27 cellular contexts compared by ENCODE assay signal in the genomic region with DNA sequence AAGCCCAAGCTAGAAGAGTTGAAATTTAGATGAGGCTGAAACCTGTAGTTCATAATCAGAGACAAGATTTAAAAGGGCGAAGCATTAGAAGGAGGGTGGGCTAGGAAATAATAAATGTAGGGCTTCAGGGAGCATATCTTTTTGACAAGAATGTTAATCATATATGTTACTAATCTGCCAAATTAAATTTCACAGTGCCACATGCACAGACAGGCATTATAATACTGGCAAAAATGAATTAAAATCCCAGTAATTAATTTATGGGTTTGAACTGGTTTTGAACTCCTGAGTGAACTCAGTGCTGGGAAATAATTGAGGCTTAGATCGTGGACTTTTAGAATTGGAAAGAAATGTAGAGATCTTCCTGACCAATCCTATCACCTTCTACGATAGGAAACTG.
"Had no signal": no experiment of that assay in that cellular context is flagged by ENCODE, and none has a peak within 500 bp of the region (broad histone marks: within the 10 kb centered on the region; RNA-seq: fewer than 3 reads in every experiment).

No MANE protein-coding gene starts in this region.

- H3K79me2 ChIP-seq: hepatocyte, parathyroid adenoma had no signal

- H3K9me3 Mint-ChIP-seq: stimulated activated memory B cell treated with anti-CD40 and anti-IgM and Interleukin-4, amounts not matched to agents 10 μg/mL and 1 μg/mL and 100 μg/mL, for 72 hours had no signal

- H3K27me3 ChIP-seq: hepatocyte, neural progenitor cell, neutrophil, right lobe of liver, tibial artery had no signal

- H3K27me3 Mint-ChIP-seq: stimulated activated memory B cell treated with anti-CD40 and anti-IgM and Interleukin-4, amounts not matched to agents 10 μg/mL and 1 μg/mL and 100 μg/mL, for 72 hours had no signal

- H3K9ac ChIP-seq: neural progenitor cell, parathyroid adenoma had no signal

- H3K4me1 Mint-ChIP-seq: naive B cell; natural killer cell; neural progenitor cell; stimulated activated memory B cell treated with anti-CD40 and anti-IgM and Interleukin-4, amounts not matched to agents 10 μg/mL and 1 μg/mL and 100 μg/mL, for 72 hours had no signal

- H3K36me3 ChIP-seq: lower lobe of right lung, neural progenitor cell, neutrophil, right lobe of liver, suprapubic skin, thoracic aorta, tibial artery, upper lobe of right lung had no signal

- H3K4me3 Mint-ChIP-seq: naive B cell; natural killer cell; nephron progenitor cell; neural progenitor cell; stimulated activated memory B cell treated with anti-CD40 and anti-IgM and Interleukin-4, amounts not matched to agents 10 μg/mL and 1 μg/mL and 100 μg/mL, for 72 hours had no signal

- H3K4me1 ChIP-seq: lower lobe of right lung, neural progenitor cell, parathyroid adenoma, psoas muscle, right lobe of liver, suprapubic skin, upper lobe of right lung had no signal

- H3K9me3 ChIP-seq: neutrophil, right lobe of liver had no signal

- H3K27ac Mint-ChIP-seq: natural killer cell; nephron progenitor cell; neural progenitor cell; stimulated activated memory B cell treated with anti-CD40 and anti-IgM and Interleukin-4, amounts not matched to agents 10 μg/mL and 1 μg/mL and 100 μg/mL, for 72 hours had no signal

- H3K4me2 ChIP-seq: hepatocyte, neural progenitor cell, smooth muscle cell had no signal

- H3K36me3 Mint-ChIP-seq: naive B cell; natural killer cell; stimulated activated memory B cell treated with anti-CD40 and anti-IgM and Interleukin-4, amounts not matched to agents 10 μg/mL and 1 μg/mL and 100 μg/mL, for 72 hours had no signal

- DNase-seq: head of caudate nucleus; islet precursor cell; lower lobe of right lung; mammary epithelial cell; mesenchymal stem cell; naive B cell; natural killer cell; nephron progenitor cell; occipital lobe; psoas muscle; right lobe of liver; stimulated activated CD4-positive, alpha-beta T cell treated with anti-CD3 and anti-CD28 coated beads, Interleukin-1b, Interleukin-23, amount 100 ng/mL, for 48 hours; stimulated activated CD4-positive, alpha-beta T cell treated with anti-CD3 and anti-CD28 coated beads, Interleukin-2, amount 100 ng/mL, for 48 hours; stimulated activated CD4-positive, alpha-beta T cell treated with anti-CD3 and anti-CD28 coated beads, Interleukin-4, amount 100 ng/mL, for 4 hours; stimulated activated CD8-positive, alpha-beta memory T cell treated with anti-CD3 and anti-CD28 coated beads, Interleukin-4, amount 100 ng/mL, for 48 hours; stimulated activated naive CD4-positive, alpha-beta T cell treated with Interleukin-2 at 50 U/mL for 16 hours; tibial artery; trophoblast cell; upper lobe of right lung had no signal

- H3K4me3 ChIP-seq: hepatocyte, lower lobe of right lung, neural progenitor cell, psoas muscle, right lobe of liver, smooth muscle cell, suprapubic skin, thoracic aorta, tibial artery, upper lobe of right lung had no signal

- ATAC-seq: natural killer cell; psoas muscle; stimulated activated memory B cell treated with anti-CD40 and anti-IgM and Interleukin-4, amounts not matched to agents 10 μg/mL and 1 μg/mL and 100 μg/mL, for 72 hours had no signal

- H3K27ac ChIP-seq: hepatocyte, lower lobe of right lung, neural progenitor cell, neutrophil, parathyroid adenoma, psoas muscle, right lobe of liver, suprapubic skin, thoracic aorta, tibial artery, upper lobe of right lung had no signal

- H2AFZ ChIP-seq: hepatocyte, neural progenitor cell, parathyroid adenoma had no signal
